ENCODE assay signal across 1 cellular context in genomic region chr3:186959029-186959624, GRCh38.
TF ChIP-seq lines count a peak whose summit lies in the region.

No MANE protein-coding gene starts in this region.

TF ChIP-seq in GM23338, 12 proteins besides CTCF, POLR2A, EP300 and RAD21 (continued from another document):
- TF ChIP-seq, protein P1, sequence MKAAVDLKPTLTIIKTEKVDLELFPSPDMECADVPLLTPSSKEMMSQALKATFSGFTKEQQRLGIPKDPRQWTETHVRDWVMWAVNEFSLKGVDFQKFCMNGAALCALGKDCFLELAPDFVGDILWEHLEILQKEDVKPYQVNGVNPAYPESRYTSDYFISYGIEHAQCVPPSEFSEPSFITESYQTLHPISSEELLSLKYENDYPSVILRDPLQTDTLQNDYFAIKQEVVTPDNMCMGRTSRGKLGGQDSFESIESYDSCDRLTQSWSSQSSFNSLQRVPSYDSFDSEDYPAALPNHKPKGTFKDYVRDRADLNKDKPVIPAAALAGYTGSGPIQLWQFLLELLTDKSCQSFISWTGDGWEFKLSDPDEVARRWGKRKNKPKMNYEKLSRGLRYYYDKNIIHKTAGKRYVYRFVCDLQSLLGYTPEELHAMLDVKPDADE (IDR thresholded peaks at IDR 0.05), result no peak
- TF ChIP-seq, protein P2, sequence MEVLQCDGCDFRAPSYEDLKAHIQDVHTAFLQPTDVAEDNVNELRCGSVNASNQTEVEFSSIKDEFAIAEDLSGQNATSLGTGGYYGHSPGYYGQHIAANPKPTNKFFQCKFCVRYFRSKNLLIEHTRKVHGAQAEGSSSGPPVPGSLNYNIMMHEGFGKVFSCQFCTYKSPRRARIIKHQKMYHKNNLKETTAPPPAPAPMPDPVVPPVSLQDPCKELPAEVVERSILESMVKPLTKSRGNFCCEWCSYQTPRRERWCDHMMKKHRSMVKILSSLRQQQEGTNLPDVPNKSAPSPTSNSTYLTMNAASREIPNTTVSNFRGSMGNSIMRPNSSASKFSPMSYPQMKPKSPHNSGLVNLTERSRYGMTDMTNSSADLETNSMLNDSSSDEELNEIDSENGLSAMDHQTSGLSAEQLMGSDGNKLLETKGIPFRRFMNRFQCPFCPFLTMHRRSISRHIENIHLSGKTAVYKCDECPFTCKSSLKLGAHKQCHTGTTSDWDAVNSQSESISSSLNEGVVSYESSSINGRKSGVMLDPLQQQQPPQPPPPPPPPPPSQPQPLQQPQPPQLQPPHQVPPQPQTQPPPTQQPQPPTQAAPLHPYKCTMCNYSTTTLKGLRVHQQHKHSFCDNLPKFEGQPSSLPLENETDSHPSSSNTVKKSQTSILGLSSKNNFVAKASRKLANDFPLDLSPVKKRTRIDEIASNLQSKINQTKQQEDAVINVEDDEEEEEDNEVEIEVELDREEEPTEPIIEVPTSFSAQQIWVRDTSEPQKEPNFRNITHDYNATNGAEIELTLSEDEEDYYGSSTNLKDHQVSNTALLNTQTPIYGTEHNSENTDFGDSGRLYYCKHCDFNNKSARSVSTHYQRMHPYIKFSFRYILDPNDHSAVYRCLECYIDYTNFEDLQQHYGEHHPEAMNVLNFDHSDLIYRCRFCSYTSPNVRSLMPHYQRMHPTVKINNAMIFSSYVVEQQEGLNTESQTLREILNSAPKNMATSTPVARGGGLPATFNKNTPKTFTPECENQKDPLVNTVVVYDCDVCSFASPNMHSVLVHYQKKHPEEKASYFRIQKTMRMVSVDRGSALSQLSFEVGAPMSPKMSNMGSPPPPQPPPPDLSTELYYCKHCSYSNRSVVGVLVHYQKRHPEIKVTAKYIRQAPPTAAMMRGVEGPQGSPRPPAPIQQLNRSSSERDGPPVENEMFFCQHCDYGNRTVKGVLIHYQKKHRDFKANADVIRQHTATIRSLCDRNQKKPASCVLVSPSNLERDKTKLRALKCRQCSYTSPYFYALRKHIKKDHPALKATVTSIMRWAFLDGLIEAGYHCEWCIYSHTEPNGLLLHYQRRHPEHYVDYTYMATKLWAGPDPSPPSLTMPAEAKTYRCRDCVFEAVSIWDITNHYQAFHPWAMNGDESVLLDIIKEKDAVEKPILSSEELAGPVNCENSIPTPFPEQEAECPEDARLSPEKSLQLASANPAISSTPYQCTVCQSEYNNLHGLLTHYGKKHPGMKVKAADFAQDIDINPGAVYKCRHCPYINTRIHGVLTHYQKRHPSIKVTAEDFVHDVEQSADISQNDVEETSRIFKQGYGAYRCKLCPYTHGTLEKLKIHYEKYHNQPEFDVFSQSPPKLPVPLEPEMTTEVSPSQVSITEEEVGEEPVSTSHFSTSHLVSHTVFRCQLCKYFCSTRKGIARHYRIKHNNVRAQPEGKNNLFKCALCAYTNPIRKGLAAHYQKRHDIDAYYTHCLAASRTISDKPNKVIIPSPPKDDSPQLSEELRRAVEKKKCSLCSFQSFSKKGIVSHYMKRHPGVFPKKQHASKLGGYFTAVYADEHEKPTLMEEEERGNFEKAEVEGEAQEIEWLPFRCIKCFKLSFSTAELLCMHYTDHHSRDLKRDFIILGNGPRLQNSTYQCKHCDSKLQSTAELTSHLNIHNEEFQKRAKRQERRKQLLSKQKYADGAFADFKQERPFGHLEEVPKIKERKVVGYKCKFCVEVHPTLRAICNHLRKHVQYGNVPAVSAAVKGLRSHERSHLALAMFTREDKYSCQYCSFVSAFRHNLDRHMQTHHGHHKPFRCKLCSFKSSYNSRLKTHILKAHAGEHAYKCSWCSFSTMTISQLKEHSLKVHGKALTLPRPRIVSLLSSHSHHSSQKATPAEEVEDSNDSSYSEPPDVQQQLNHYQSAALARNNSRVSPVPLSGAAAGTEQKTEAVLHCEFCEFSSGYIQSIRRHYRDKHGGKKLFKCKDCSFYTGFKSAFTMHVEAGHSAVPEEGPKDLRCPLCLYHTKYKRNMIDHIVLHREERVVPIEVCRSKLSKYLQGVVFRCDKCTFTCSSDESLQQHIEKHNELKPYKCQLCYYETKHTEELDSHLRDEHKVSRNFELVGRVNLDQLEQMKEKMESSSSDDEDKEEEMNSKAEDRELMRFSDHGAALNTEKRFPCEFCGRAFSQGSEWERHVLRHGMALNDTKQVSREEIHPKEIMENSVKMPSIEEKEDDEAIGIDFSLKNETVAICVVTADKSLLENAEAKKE (CRISPR knock-in tag; IDR thresholded peaks at IDR 0.05), result no peak
- TF ChIP-seq CREB1 (CRISPR knock-in tag; IDR thresholded peaks at IDR 0.05; ENCODE audit: low read depth) (no peak), ZNF331 (CRISPR knock-in tag; IDR thresholded peaks at IDR 0.05; ENCODE audit: low read depth) (no peak), ZNF114 (CRISPR knock-in tag; IDR thresholded peaks at IDR 0.05) (no peak), EZH2 (IDR thresholded peaks at IDR 0.05; ENCODE audit: low read depth, unreplicated experiment) (no peak), JUNB (IDR thresholded peaks at IDR 0.05; ENCODE audit: unreplicated experiment) (no peak)
